In the genomic region with DNA sequence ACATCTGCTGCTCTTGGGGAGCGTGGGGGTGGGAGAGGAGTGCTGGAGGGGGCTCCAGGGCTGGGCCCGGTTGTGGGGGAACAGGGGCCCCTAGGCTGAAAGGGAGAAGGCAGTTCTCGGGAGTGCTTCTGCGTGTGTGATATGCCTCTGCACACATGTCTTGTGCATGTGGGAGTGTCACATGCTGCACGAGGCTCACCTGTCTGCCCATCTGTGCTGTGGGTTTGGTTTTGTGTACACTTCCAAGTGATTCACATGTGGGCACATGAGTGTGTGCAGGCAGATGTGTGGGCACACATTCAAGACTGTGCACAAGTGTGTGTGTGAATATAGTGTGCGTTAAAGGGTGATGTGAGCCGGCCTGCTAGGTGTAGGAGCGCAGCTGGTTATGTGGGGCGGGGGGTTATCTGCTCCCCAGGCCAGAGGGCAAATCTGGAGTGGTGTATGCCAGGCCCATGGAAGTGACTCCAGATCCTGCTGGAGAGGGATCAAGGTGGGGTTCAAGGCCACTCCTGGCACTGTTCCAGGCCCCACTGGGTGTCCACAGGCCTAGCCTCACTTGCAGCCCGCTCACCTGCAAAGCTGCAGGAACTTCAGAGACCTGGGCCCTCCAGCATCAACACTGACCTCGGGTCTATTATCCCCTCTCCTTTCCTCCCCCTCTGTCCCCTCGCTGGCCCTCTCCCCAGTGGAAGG, we compare ENCODE assay signal across 11 cellular contexts. TPM values are rescaled to one million over a fixed set of nuclear protein-coding genes. Genes with fewer than 3 reads are reported as not detected.
A peak's percentile ranks its signal among the peaks of the same experiment; 100 is the strongest.
DNase-seq lines count a peak whose midpoint lies in the region; ATAC-seq, FAIRE-seq and TF ChIP-seq lines count a peak whose summit lies in the region.
"Had no signal": no experiment of that assay in that cellular context is flagged by ENCODE, and none has a peak within 500 bp of the region (broad histone marks: within the 10 kb centered on the region; RNA-seq: fewer than 3 reads in every experiment).

No MANE protein-coding gene starts in this region.

- TF ChIP-seq CTCF in SK-N-SH (IDR thresholded peaks at IDR 0.05) (no peak), H1 (IDR thresholded peaks at IDR 0.05; ENCODE audit: control extremely low read depth in 1 of 3, insufficient read depth in 1 of 3, low read depth in 1 of 3, low read length in 3 of 3) (no peak), nephron (IDR thresholded peaks at IDR 0.05; ENCODE audit: unreplicated experiment in 3 of 3) (no peak), type B pancreatic cell (conservative IDR thresholded peaks at IDR 0.05) (no peak)

- H3K27me3 Mint-ChIP-seq in nephron (ENCODE audit: low read depth) (no peaks in the 10 kb centered on the region), type B pancreatic cell (peaks cover 7% of the 10 kb centered on the region)

- H3K4me2 ChIP-seq in SK-N-SH (peak overlapping the region; percentile 93; the same call in 1 of the 2 replicates), H1 (ENCODE audit: insufficient read depth in 1 of 2, low read depth in 2 of 2, low read length in 2 of 2) (no peak overlapping the region; a peak in 1 of 4 replicates)

- H2AFZ ChIP-seq in SK-N-SH (ENCODE audit: low read depth) (no peak overlapping the region), H1 (ENCODE audit: low read length) (no peak overlapping the region)

- peak overlapping the region; percentile 92; the same call in 1 of the 2 replicates for H2BK20ac ChIP-seq in H1 (ENCODE audit: low read length)

- no peak overlapping the region for H2BK120ac ChIP-seq in H1 (replicated peaks; ENCODE audit: low read depth, low read length)

- H3K79me1 ChIP-seq in H1 (ENCODE audit: low read depth, low read length): no peaks in the 10 kb centered on the region

- H3K36me3 ChIP-seq in SK-N-SH (replicated peaks in 1 of 2; ENCODE audit: control insufficient read depth in 1 of 2, insufficient read depth in 2 of 2, low read length in 1 of 2) (no peaks in the 10 kb centered on the region), H1 (ENCODE audit: control insufficient read depth in 2 of 4, insufficient read depth in 4 of 4, low read length in 3 of 4) (no peaks in the 10 kb centered on the region; a peak in 1 of 8 replicates)

- CTCF ChIA-PET in SK-N-SH (lab: Yijun Ruan, JAX) (interaction anchor here (0.6 to 8.6 kb wide), 20 partner anchors 10 to 139 kb away, joined by 3 to 104 read pairs (median 4); partner anchors contain the start of gene SLC38A10), H1 (lab: Charles Lee; ENCODE audit: partially characterized antibody) (interaction anchor here (0.7 to 3.0 kb wide), 14 partner anchors 9 to 131 kb away, joined by 3 to 11 read pairs (median 4); no protein-coding TSS in a partner anchor)

- H3K36me3 Mint-ChIP-seq in nephron (ENCODE audit: low read depth) (no peaks in the 10 kb centered on the region), type B pancreatic cell (peaks cover 8% of the 10 kb centered on the region)
- peaks cover 12% of the 10 kb centered on the region for H3K36me3 Mint-ChIP-seq in stimulated activated effector memory CD8-positive, alpha-beta T cell treated with anti-CD3 and anti-CD28 coated beads, Interleukin-12 subunit alpha, Interleukin-12 subunit beta, amount 100 ng/mL, for 72 hours

- peak overlapping the region; percentile 48 for H2BK15ac ChIP-seq in H1 (ENCODE audit: low read length)

- DNase-seq in SK-N-SH: no peak
- peak in 1 of 2 experiments; percentile 47 for DNase-seq in H1 (ENCODE audit: low read depth in 1 of 2, low spot score in 2 of 2)
- DNase-seq in type B pancreatic cell (ENCODE audit: extremely low spot score, unreplicated experiment): no peak
- no peak for DNase-seq in stimulated activated effector memory CD8-positive, alpha-beta T cell treated with anti-CD3 and anti-CD28 coated beads, Interleukin-12 subunit alpha, Interleukin-12 subunit beta, amount 100 ng/mL, for 72 hours (ENCODE audit: low spot score in 2 of 2)
- no peak for DNase-seq in LoVo (ENCODE audit: low spot score)
- DNase-seq: ACHN; stimulated activated CD4-positive, alpha-beta T cell treated with anti-CD3 and anti-CD28 coated beads, Interleukin-4, amount 100 ng/mL, for 24 hours had no signal

- no peak overlapping the region for H3K4ac ChIP-seq in H1 (replicated peaks; ENCODE audit: insufficient read length, low read depth, low read length)

- no peak overlapping the region for H4K91ac ChIP-seq in H1 (replicated peaks; ENCODE audit: insufficient read length, low read length)

- H2BK5ac ChIP-seq in H1 (ENCODE audit: low read depth, low read length): no peak overlapping the region

- WGBS in SK-N-SH (ENCODE audit: low lambda C conversion rate): 88% methylated on average over 12 of the region's 12 CpGs
- WGBS in H1 (ENCODE audit: extremely low coverage in 1 of 2, insufficient coverage in 1 of 2, insufficient read length in 1 of 2, insufficient replicate concordance in 2 of 2, low coverage in 1 of 2, low lambda C conversion rate in 2 of 2, missing lambda C conversion rate in 1 of 2), 2 experiments: 57% methylated on average over 12 of the region's 12 CpGs; no CpG with 5 or more reads in 1 of the 2 experiments

- POLR2A ChIA-PET in SK-N-SH (lab: Yijun Ruan, JAX) (interaction anchor here (1.0 to 1.8 kb wide), 4 partner anchors 38 to 80 kb away, joined by 3 to 8 read pairs (median 4); no protein-coding TSS in a partner anchor), H1 (lab: Charles Lee; ENCODE audit: partially characterized antibody) (interaction anchor here (1.2 to 4.5 kb wide), 3 partner anchors 10 to 140 kb away, joined by 3 to 18 read pairs (median 7); partner anchors contain the start of gene ACTG1)

- H3K4me1 ChIP-seq in SK-N-SH (ENCODE audit: control insufficient read depth in 1 of 2, insufficient read depth in 2 of 2, low read depth in 1 of 2, low read length in 1 of 2): peaks cover 27 to 71% of the 10 kb centered on the region in 2 experiments
- peaks cover 2 to 49% (median 34%) of the 10 kb centered on the region in 4 experiments for H3K4me1 ChIP-seq in H1 (replicated peaks in 1 of 4; ENCODE audit: control insufficient read depth in 3 of 4, insufficient read depth in 4 of 4, low read length in 3 of 4)

- peaks cover 25% of the 10 kb centered on the region for H3K23me2 ChIP-seq in H1 (ENCODE audit: low read depth, low read length)

- H4K8ac ChIP-seq in H1 (ENCODE audit: extremely low read depth, insufficient read depth, low read length): no peak overlapping the region

- H3K56ac ChIP-seq in H1 (replicated peaks; ENCODE audit: insufficient read length, low read depth, low read length): no peak overlapping the region

- no peak overlapping the region for H3K4me3 ChIP-seq in SK-N-SH (ENCODE audit: low read depth in 2 of 2, low read length in 1 of 2)
- H3K4me3 ChIP-seq in H1 (ENCODE audit: extremely low read depth in 1 of 4, insufficient read depth in 2 of 4, low read depth in 3 of 4, low read length in 4 of 4): no peak overlapping the region

- H2BK12ac ChIP-seq in H1 (ENCODE audit: low read depth, low read length): peak overlapping the region; percentile 35; the same call in 1 of the 2 replicates

- H3K4me3 Mint-ChIP-seq in nephron: peak overlapping the region; percentile 87 to 92 (median 92)
- H3K4me3 Mint-ChIP-seq in type B pancreatic cell: peak overlapping the region; percentile 89
- H3K4me3 Mint-ChIP-seq in stimulated activated effector memory CD8-positive, alpha-beta T cell treated with anti-CD3 and anti-CD28 coated beads, Interleukin-12 subunit alpha, Interleukin-12 subunit beta, amount 100 ng/mL, for 72 hours: no peak overlapping the region

- no peak overlapping the region for H3K23ac ChIP-seq in H1 (ENCODE audit: insufficient read length)

- TF ChIP-seq POLR2A in H1 (IDR thresholded peaks at IDR 0.05; ENCODE audit: control extremely low read depth in 1 of 2, low read depth in 2 of 2, low read length in 2 of 2): no peak

- H3K14ac ChIP-seq in H1 (ENCODE audit: insufficient read length): no peak overlapping the region

- no peak for FAIRE-seq in H1 (lab: Jason Lieb, UNC)

- H3K9me3 ChIP-seq in SK-N-SH (no peaks in the 10 kb centered on the region), H1 (ENCODE audit: insufficient read depth in 2 of 2, low read depth in 1 of 2, low read length in 1 of 2) (no peaks in the 10 kb centered on the region)

- H3K27me3 ChIP-seq in SK-N-SH (ENCODE audit: insufficient read depth) (no peaks in the 10 kb centered on the region), H1 (replicated peaks in 1 of 4; ENCODE audit: control insufficient read depth in 3 of 4, extremely low read depth in 1 of 4, insufficient read depth in 3 of 4, low read length in 3 of 4) (peaks cover 52 to 75% (median 70%) of the 10 kb centered on the region in 4 experiments)

- H4K20me1 ChIP-seq in SK-N-SH (ENCODE audit: insufficient read depth) (peaks cover 35% of the 10 kb centered on the region), H1 (replicated peaks in 1 of 2; ENCODE audit: control insufficient read depth in 1 of 2, insufficient read depth in 2 of 2, low read length in 2 of 2) (peaks cover 16 to 19% of the 10 kb centered on the region in 2 experiments)

- H3K27ac ChIP-seq in SK-N-SH (ENCODE audit: low read depth in 2 of 2, low read length in 1 of 2) (peak overlapping the region; percentile 17 to 67; a peak in 3 of 4 replicates), H1 (ENCODE audit: low read depth, low read length) (no peak overlapping the region)

- peaks cover 61% of the 10 kb centered on the region for H3K4me1 Mint-ChIP-seq in nephron
- H3K4me1 Mint-ChIP-seq in type B pancreatic cell (ENCODE audit: unreplicated experiment): peaks cover 34% of the 10 kb centered on the region
- H3K4me1 Mint-ChIP-seq in stimulated activated effector memory CD8-positive, alpha-beta T cell treated with anti-CD3 and anti-CD28 coated beads, Interleukin-12 subunit alpha, Interleukin-12 subunit beta, amount 100 ng/mL, for 72 hours: peaks cover 14% of the 10 kb centered on the region

- no peak overlapping the region for H3K18ac ChIP-seq in H1 (ENCODE audit: extremely low read depth, low read length)

- H3F3A ChIP-seq in SK-N-SH (replicated peaks; ENCODE audit: insufficient read depth): peaks cover 27% of the 10 kb centered on the region

- no peak overlapping the region for H4K5ac ChIP-seq in H1 (ENCODE audit: insufficient read length, low read depth, low read length)

- ATAC-seq in SK-N-SH treated with all-trans-retinoic acid at 6 μM for 48 hours (no peak), GM19328 (IDR thresholded peaks at IDR 0.05; ENCODE audit: unreplicated experiment) (no peak)
- ATAC-seq in stimulated activated effector memory CD8-positive, alpha-beta T cell treated with anti-CD3 and anti-CD28 coated beads, Interleukin-12 subunit alpha, Interleukin-12 subunit beta, amount 100 ng/mL, for 72 hours: no peak
- ATAC-seq: activated CD4-positive, CD25-positive, alpha-beta regulatory T cell treated with anti-CD3 and anti-CD28 coated beads, Interleukin-2, amount 50 U/mL, for 24 hours had no signal

- TF ChIP-seq EP300 in SK-N-SH (IDR thresholded peaks at IDR 0.05; ENCODE audit: borderline replicate concordance in 1 of 2, low read depth in 1 of 2, low read length in 1 of 2) (no peak), H1 (IDR thresholded peaks at IDR 0.05; ENCODE audit: borderline replicate concordance in 1 of 2, low read depth in 2 of 2, low read length in 2 of 2) (no peak)

- H2AK5ac ChIP-seq in H1 (ENCODE audit: low read depth, low read length): peak overlapping the region; percentile 69; the same call in 1 of the 2 replicates

- H3K79me2 ChIP-seq in SK-N-SH (ENCODE audit: insufficient read depth): peaks cover 30% of the 10 kb centered on the region
- no peaks in the 10 kb centered on the region for H3K79me2 ChIP-seq in H1 (ENCODE audit: control insufficient read depth in 1 of 2, insufficient read depth in 2 of 2, low read length in 2 of 2)

- H3K9me3 Mint-ChIP-seq in nephron (no peaks in the 10 kb centered on the region), type B pancreatic cell (no peaks in the 10 kb centered on the region)
- H3K9me3 Mint-ChIP-seq in stimulated activated effector memory CD8-positive, alpha-beta T cell treated with anti-CD3 and anti-CD28 coated beads, Interleukin-12 subunit alpha, Interleukin-12 subunit beta, amount 100 ng/mL, for 72 hours: no peaks in the 10 kb centered on the region

- peak overlapping the region; percentile 82; the same call in 1 of the 2 replicates for H3K9ac ChIP-seq in SK-N-SH
- no peak overlapping the region for H3K9ac ChIP-seq in H1 (replicated peaks in 1 of 4; ENCODE audit: extremely low read depth in 1 of 4, low read depth in 3 of 4, low read length in 3 of 4)

- TF ChIP-seq RAD21 in SK-N-SH (IDR thresholded peaks at IDR 0.05; ENCODE audit: low read length) (no peak), H1 (IDR thresholded peaks at IDR 0.05 in 1 of 2, conservative IDR thresholded peaks at IDR 0.05 in 1 of 2; ENCODE audit: low read depth in 2 of 2, low read length in 2 of 2) (no peak)

- H3K27ac Mint-ChIP-seq in nephron (peak overlapping the region; percentile 96 to 98 (median 97)), type B pancreatic cell (peak overlapping the region; percentile 92)
- no peak overlapping the region for H3K27ac Mint-ChIP-seq in stimulated activated effector memory CD8-positive, alpha-beta T cell treated with anti-CD3 and anti-CD28 coated beads, Interleukin-12 subunit alpha, Interleukin-12 subunit beta, amount 100 ng/mL, for 72 hours

- no peaks in the 10 kb centered on the region for H3K9me2 ChIP-seq in SK-N-SH

RNA-seq across cellular contexts. Expression of gene BAHCC1, which starts 3.8 kb away (rescaled TPM):
- 3.6 and 6.4 TPM in 2 replicates for polyA plus RNA-seq in SK-N-SH (2012; rRNA removed)
- 1.4 and 4.3 TPM in 2 replicates for polyA plus RNA-seq in SK-N-SH (2012; cell fraction: cytosol; rRNA removed)
- polyA plus RNA-seq in SK-N-SH (2012; cell fraction: nucleus; rRNA removed): 27.3 and 28.3 TPM in 2 replicates
- total RNA-seq in H1 (2021; fragmentation: NEBNext Ultra II Directional; extraction: Animal tissue kit (Norgen Biotek cat#: 25700)): 0.58 and 0.71 TPM in 2 replicates
- 0.26 and 0.61 TPM in 2 replicates for polyA plus RNA-seq in H1 (2011; rRNA removed)
- 0.47 TPM for polyA plus RNA-seq in H1 (2011; cell fraction: cytosol; rRNA removed)
- 2.9 TPM for polyA plus RNA-seq in H1 (2011; cell fraction: nucleus; rRNA removed)
- 0.44 to 0.98 TPM (median 0.89 TPM) in 4 replicates for polyA plus RNA-seq in H1 (2012, experiment 1 of 2)
- 0.58 TPM for polyA plus RNA-seq in H1 (2012, experiment 2 of 2)
- 0.45 TPM for polyA plus RNA-seq in H1 (2013, experiment 1 of 2)
- polyA plus RNA-seq in H1 (2013, experiment 2 of 2): 0.50 TPM
- polyA minus RNA-seq in H1 (2011; rRNA and poly(A)+ RNA removed): 0.88 and 0.95 TPM in 2 replicates
- polyA minus RNA-seq in H1 (2011; cell fraction: cytosol; rRNA and poly(A)+ RNA removed): 3.2 TPM
- 1.3 TPM for polyA minus RNA-seq in H1 (2011; cell fraction: nucleus; rRNA and poly(A)+ RNA removed)
- 23.0 and 74.3 TPM in 2 replicates for total RNA-seq in type B pancreatic cell (ENCODE audit: low replicate concordance)

Comparison
In these comparisons a context has a peak if more than half of its experiments do, and no peak if none do; other contexts are left out.
1. RNA of gene BAHCC1, which starts 3.8 kb away (total RNA-seq): 23.0 to 74.3 TPM in type B pancreatic cell; 0.58 to 0.71 TPM in H1; every median in the first group is over 10 times any median in the second.
2. Of the 17 proteins assayed by ChIP-seq in both H1 and SK-N-SH: peak only in H1: none; only in SK-N-SH: CHD2; in both: none; in neither: 16.